1 cellular context compared by ENCODE assay signal in the genomic region with DNA sequence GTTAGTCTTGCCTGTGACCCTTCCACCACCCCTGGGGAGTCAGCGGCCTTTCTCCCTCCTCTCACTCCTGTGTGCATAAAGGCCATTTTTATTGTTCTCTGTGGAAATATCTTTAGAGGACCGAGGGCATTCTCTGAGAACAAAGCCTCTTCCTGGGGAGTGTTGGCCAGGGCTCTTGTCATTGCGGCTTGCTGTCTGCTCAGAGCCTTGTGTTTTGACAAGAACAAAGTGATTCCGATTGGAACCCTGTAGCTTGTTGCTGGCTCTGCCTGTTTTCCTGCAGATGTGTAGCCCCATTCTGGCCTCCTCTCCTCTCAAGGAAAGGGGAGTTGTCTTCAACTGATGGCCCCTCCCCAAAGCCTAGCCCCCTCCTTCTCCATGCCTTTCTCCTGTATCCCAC.
TF ChIP-seq lines count a peak whose summit lies in the region.

No MANE protein-coding gene starts in this region.

TF ChIP-seq in WTC11, 78 proteins besides CTCF, POLR2A, EP300 and RAD21:
- no peak for TF ChIP-seq JAZF1 (CRISPR knock-in tag; IDR thresholded peaks at IDR 0.05)
- peak; percentile 61 for TF ChIP-seq ZNF423 (CRISPR knock-in tag; IDR thresholded peaks at IDR 0.05)
